In the genomic region with DNA sequence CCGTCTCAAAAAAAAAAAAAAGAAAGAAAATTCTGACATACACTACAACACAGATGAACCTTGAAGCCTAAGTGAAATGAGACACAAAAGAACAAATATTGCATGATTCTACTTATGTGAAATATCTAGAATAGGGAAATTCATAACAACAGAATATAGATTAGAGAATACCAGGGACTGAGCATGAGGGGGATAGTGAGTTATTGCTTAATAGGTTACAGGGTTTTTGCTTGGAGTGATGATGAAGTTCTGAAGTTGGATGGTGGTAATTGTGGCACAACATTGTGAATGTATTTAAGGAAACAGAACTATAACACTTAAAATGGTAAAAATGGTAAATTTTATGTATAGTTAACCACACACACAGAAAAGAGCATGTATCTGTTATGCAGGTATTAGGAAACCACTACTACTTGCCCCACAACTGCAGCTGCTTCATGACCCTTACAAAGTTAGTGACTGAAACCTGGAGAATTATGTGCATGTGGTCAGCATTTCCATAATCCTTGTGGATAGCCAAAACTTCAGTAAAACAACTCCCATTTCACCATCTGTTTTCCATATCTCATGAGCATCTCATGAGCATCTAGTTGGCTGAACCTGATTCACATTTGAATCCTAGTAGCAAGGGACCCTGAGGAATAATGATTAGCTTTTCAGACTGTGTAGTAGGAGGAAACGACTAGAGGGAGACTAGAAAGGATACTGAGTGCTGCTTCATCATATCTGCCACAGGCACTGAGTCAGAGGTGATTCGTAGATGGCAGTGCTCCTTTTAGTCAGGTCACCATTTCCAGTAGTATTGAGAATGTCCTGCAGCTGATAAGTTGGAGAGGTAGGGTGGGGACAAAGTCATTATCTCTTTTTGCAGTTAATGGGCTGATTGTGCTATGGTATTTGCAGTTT, we compare ENCODE assay signal across 1 cellular context.
TF ChIP-seq lines count a peak whose summit lies in the region.

No MANE protein-coding gene starts in this region.

TF ChIP-seq in K562, 482 proteins besides CTCF, POLR2A, EP300 and RAD21 (continued from another document):
- TF ChIP-seq, protein P1, sequence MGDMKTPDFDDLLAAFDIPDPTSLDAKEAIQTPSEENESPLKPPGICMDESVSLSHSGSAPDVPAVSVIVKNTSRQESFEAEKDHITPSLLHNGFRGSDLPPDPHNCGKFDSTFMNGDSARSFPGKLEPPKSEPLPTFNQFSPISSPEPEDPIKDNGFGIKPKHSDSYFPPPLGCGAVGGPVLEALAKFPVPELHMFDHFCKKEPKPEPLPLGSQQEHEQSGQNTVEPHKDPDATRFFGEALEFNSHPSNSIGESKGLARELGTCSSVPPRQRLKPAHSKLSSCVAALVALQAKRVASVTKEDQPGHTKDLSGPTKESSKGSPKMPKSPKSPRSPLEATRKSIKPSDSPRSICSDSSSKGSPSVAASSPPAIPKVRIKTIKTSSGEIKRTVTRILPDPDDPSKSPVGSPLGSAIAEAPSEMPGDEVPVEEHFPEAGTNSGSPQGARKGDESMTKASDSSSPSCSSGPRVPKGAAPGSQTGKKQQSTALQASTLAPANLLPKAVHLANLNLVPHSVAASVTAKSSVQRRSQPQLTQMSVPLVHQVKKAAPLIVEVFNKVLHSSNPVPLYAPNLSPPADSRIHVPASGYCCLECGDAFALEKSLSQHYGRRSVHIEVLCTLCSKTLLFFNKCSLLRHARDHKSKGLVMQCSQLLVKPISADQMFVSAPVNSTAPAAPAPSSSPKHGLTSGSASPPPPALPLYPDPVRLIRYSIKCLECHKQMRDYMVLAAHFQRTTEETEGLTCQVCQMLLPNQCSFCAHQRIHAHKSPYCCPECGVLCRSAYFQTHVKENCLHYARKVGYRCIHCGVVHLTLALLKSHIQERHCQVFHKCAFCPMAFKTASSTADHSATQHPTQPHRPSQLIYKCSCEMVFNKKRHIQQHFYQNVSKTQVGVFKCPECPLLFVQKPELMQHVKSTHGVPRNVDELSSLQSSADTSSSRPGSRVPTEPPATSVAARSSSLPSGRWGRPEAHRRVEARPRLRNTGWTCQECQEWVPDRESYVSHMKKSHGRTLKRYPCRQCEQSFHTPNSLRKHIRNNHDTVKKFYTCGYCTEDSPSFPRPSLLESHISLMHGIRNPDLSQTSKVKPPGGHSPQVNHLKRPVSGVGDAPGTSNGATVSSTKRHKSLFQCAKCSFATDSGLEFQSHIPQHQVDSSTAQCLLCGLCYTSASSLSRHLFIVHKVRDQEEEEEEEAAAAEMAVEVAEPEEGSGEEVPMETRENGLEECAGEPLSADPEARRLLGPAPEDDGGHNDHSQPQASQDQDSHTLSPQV (IDR thresholded peaks at IDR 0.05) = no peak
- TF ChIP-seq ZNF318 (IDR thresholded peaks at IDR 0.05; ENCODE audit: borderline replicate concordance in 1 of 2, low read depth in 1 of 2) (no peak), TRIM28 (IDR thresholded peaks at IDR 0.05) (no peak), MAZ (CRISPR knock-in tag; conservative IDR thresholded peaks at IDR 0.05 in 1 of 2, IDR thresholded peaks at IDR 0.05 in 1 of 2) (no peak), CEBPG (CRISPR knock-in tag; IDR thresholded peaks at IDR 0.05) (no peak), CEBPG (tag; conservative IDR thresholded peaks at IDR 0.05 in 1 of 2, IDR thresholded peaks at IDR 0.05 in 1 of 2) (peak; percentile 35 to 65; a peak in 3 of 4 replicates), POLR2AphosphoS5 (IDR thresholded peaks at IDR 0.05; ENCODE audit: control insufficient read depth, insufficient read depth, low read depth, low read length) (peak; percentile 72; the same call in 1 of the 2 replicates), DPF2 (IDR thresholded peaks at IDR 0.05) (peak; percentile 95), ETV1 (tag; conservative IDR thresholded peaks at IDR 0.05; ENCODE audit: low read depth) (no peak), KAT7 (CRISPR knock-in tag; IDR thresholded peaks at IDR 0.05; ENCODE audit: borderline replicate concordance) (no peak), ELK3 (CRISPR knock-in tag; IDR thresholded peaks at IDR 0.05) (no peak), HNRNPH1 (optimal IDR thresholded peaks at IDR 0.05; ENCODE audit: low read depth, low read length) (no peak), ADNP (tag; IDR thresholded peaks at IDR 0.05) (no peak), KDM1A (IDR thresholded peaks at IDR 0.05) (peak; percentile 87 to 92), ZBTB8A (IDR thresholded peaks at IDR 0.05; ENCODE audit: partially characterized antibody) (no peak)
- TF ChIP-seq, protein P2, sequence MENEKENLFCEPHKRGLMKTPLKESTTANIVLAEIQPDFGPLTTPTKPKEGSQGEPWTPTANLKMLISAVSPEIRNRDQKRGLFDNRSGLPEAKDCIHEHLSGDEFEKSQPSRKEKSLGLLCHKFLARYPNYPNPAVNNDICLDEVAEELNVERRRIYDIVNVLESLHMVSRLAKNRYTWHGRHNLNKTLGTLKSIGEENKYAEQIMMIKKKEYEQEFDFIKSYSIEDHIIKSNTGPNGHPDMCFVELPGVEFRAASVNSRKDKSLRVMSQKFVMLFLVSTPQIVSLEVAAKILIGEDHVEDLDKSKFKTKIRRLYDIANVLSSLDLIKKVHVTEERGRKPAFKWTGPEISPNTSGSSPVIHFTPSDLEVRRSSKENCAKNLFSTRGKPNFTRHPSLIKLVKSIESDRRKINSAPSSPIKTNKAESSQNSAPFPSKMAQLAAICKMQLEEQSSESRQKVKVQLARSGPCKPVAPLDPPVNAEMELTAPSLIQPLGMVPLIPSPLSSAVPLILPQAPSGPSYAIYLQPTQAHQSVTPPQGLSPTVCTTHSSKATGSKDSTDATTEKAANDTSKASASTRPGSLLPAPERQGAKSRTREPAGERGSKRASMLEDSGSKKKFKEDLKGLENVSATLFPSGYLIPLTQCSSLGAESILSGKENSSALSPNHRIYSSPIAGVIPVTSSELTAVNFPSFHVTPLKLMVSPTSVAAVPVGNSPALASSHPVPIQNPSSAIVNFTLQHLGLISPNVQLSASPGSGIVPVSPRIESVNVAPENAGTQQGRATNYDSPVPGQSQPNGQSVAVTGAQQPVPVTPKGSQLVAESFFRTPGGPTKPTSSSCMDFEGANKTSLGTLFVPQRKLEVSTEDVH (IDR thresholded peaks at IDR 0.05; ENCODE audit: low read depth, partially characterized antibody) = no peak
- TF ChIP-seq, protein P3, sequence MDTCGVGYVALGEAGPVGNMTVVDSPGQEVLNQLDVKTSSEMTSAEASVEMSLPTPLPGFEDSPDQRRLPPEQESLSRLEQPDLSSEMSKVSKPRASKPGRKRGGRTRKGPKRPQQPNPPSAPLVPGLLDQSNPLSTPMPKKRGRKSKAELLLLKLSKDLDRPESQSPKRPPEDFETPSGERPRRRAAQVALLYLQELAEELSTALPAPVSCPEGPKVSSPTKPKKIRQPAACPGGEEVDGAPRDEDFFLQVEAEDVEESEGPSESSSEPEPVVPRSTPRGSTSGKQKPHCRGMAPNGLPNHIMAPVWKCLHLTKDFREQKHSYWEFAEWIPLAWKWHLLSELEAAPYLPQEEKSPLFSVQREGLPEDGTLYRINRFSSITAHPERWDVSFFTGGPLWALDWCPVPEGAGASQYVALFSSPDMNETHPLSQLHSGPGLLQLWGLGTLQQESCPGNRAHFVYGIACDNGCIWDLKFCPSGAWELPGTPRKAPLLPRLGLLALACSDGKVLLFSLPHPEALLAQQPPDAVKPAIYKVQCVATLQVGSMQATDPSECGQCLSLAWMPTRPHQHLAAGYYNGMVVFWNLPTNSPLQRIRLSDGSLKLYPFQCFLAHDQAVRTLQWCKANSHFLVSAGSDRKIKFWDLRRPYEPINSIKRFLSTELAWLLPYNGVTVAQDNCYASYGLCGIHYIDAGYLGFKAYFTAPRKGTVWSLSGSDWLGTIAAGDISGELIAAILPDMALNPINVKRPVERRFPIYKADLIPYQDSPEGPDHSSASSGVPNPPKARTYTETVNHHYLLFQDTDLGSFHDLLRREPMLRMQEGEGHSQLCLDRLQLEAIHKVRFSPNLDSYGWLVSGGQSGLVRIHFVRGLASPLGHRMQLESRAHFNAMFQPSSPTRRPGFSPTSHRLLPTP (IDR thresholded peaks at IDR 0.05; ENCODE audit: borderline replicate concordance, extremely low read depth, insufficient read length) = no peak
TF ChIP-seq in K562: peak in this region for 79.
